10 cellular contexts compared by ENCODE assay signal in genomic region chr14:102209224-102209966, GRCh38.
A peak's percentile ranks its signal among the peaks of the same experiment; 100 is the strongest.
DNase-seq lines count a peak whose midpoint lies in the region; ATAC-seq, FAIRE-seq and TF ChIP-seq lines count a peak whose summit lies in the region.
"Had no signal": no experiment of that assay in that cellular context is flagged by ENCODE, and none has a peak within 500 bp of the region (broad histone marks: within the 10 kb centered on the region; RNA-seq: fewer than 3 reads in every experiment).

No MANE protein-coding gene starts in this region.

- ATAC-seq in lung (ENCODE audit: insufficient read depth, low FRiP score), result peak; percentile 22

- peaks cover 0 to 31% of the 10 kb centered on the region in 2 donors for H3K36me3 ChIP-seq in lung (ENCODE audit: control insufficient read depth in 2 of 2, insufficient read depth in 2 of 2, low read length in 2 of 2)

- no peaks in the 10 kb centered on the region for H3K4me1 ChIP-seq in lung (ENCODE audit: control insufficient read depth in 2 of 2, insufficient read depth in 2 of 2, low read length in 2 of 2)

- H3K9me3 ChIP-seq in lung (ENCODE audit: control insufficient read depth in 2 of 2, insufficient read depth in 1 of 2, low read length in 1 of 2), result no peaks in the 10 kb centered on the region

- WGBS in lung, 2 donors, result 82 to 84% methylated on average over 19 of the region's 19 CpGs

- H3K27me3 ChIP-seq in dorsolateral prefrontal cortex, result no peaks in the 10 kb centered on the region
- no peaks in the 10 kb centered on the region for H3K27me3 ChIP-seq in lung (ENCODE audit: control insufficient read depth, insufficient read depth)

- FAIRE-seq in HTR-8/SVneo (lab: Jason Lieb, UNC) (peak; percentile 26), frontal cortex (lab: Jason Lieb, UNC) (no peak)

- H3K27ac ChIP-seq in dorsolateral prefrontal cortex (peak overlapping the region in 58 of 59 donors; percentile 27 to 100 (median 90)), lung (ENCODE audit: low read depth in 1 of 2, low read length in 1 of 2) (no peak overlapping the region)

- intact Hi-C loops in dorsolateral prefrontal cortex (cut with DNase I), result loop anchor here (2.0 to 5.0 kb wide), 2 partner anchors 71 to 122 kb away; partner anchors contain the start of genes HSP90AA1 (in 1 of the 2) and WDR20 (in 1 of the 2)

- in situ Hi-C loops in ACHN (cut with HindIII; ENCODE audit: low pct_ligation_motif_present, low pct_unique_long_range_greater_than_20kb, low sequenced_read_pairs), result no loop called here

- H3K4me3 ChIP-seq in dorsolateral prefrontal cortex (no peak overlapping the region), lung (no peak overlapping the region)

- peak in 52 of 56 donors; percentile 24 to 74 (median 50) for TF ChIP-seq CTCF in dorsolateral prefrontal cortex (IDR thresholded peaks at IDR 0.05 in 54 of 56, conservative IDR thresholded peaks at IDR 0.05 in 2 of 56; ENCODE audit: low read depth in 1 of 56, partially characterized antibody in 56 of 56)
- TF ChIP-seq CTCF in lung (IDR thresholded peaks at IDR 0.05; ENCODE audit: control extremely low read depth, extremely low read depth), result no peak

- DNase-seq in ACHN (peak; percentile 42), HTR-8/SVneo (ENCODE audit: insufficient read length, low spot score) (peak; percentile 18), dorsolateral prefrontal cortex (peak in 9 of 10 donors; percentile 51 to 81 (median 75)), lung (ENCODE audit: low spot score) (no peak), KG1 (lab: John Stamatoyannopoulos, UW) (no peak), frontal cortex (ENCODE audit: low spot score in 2 of 2) (no peak), DMS153 treated with DMSO at 0.1 percent for 48 hours (lab: John Stamatoyannopoulos, UW; ENCODE audit: unreplicated experiment) (no peak), NCI-H2081 treated with DMSO at 0.1 percent for 48 hours (lab: John Stamatoyannopoulos, UW) (no peak)
- DNase-seq: activated CD4-positive, alpha-beta T cell treated with anti-CD3 and anti-CD28 coated beads, Interleukin-2, amount 50 U/mL, for 48 hours; NCI-H1417 had no signal

Comparison
In these comparisons a context has a peak if more than half of its experiments do, and no peak if none do; other contexts are left out.
1. DNase-seq: peak in ACHN (single experiment), HTR-8/SVneo (single experiment) and dorsolateral prefrontal cortex (9 of 10); none in lung (single experiment), KG1 (single experiment), frontal cortex (0 of 2), DMS153 treated with DMSO at 0.1 percent for 48 hours (single experiment) and NCI-H2081 treated with DMSO at 0.1 percent for 48 hours (single experiment).
2. H3K27ac ChIP-seq: peak in dorsolateral prefrontal cortex (58 of 59); none in lung (0 of 2).